40 cellular contexts compared by ENCODE assay signal in the genomic region with DNA sequence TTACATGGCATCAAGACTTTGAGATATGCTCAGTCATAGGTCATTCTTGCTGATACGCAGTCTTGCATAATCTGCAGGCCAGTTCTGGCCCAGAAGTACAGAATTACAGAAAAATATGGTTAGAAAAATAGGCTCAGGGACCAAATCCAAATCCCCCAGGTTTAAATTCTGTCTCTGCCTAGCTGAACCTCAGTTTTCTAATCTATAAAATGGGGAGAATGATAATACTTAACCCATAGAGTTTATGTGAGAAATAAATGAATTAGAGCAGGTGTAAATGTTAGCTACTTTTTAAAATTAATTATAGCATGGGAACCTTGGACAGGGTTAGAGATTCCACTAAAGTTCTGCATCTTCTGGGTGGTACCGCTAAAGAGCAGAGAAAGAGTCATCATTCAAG. TPM values are rescaled to one million over a fixed set of nuclear protein-coding genes. Genes with fewer than 3 reads are reported as not detected.
"Had no signal": no experiment of that assay in that cellular context is flagged by ENCODE, and none has a peak within 500 bp of the region (broad histone marks: within the 10 kb centered on the region; RNA-seq: fewer than 3 reads in every experiment).

No MANE protein-coding gene starts in this region.

- H3K9me3 Mint-ChIP-seq: activated naive CD4-positive, alpha-beta T cell treated with anti-CD3 and anti-CD28 coated beads, Interleukin-2, amount 10 ng/mL, durations not matched to agents 7 days and 5 days; activated naive CD8-positive, alpha-beta T cell treated with anti-CD3 and anti-CD28 coated beads for 36 hours; activated naive CD8-positive, alpha-beta T cell treated with anti-CD3 and anti-CD28 coated beads, Interleukin-2, amount 10 ng/mL, durations not matched to agents 7 days and 5 days; activated T-helper 2 cell treated with anti-CD3 and anti-CD28 coated beads, Interferon-gamma antibody, Interleukin-2, Interleukin-4, amounts not matched to agents 10 μg/mL and 5 μg/mL and 100 μg/mL, durations not matched to agents 14 hours and 24 hours and 36 hours had no signal

- DNase-seq: activated effector memory CD4-positive, alpha-beta T cell treated with anti-CD3 and anti-CD28 coated beads, Interleukin-2, amount 50 U/mL, for 16 hours; activated effector memory CD4-positive, alpha-beta T cell treated with Interleukin-2 at 50 U/mL for 16 hours; activated gamma-delta T cell; activated gamma-delta T cell treated with Interleukin-2 at 50 U/mL for 16 hours; activated naive CD4-positive, alpha-beta T cell; activated naive CD4-positive, alpha-beta T cell treated with anti-CD3 and anti-CD28 coated beads for 36 hours; activated naive CD4-positive, alpha-beta T cell treated with anti-CD3 and anti-CD28 coated beads, Interleukin-2, amount 10 ng/mL, durations not matched to agents 7 days and 5 days; activated naive CD4-positive, alpha-beta T cell treated with anti-CD3 and anti-CD28 coated beads, Interleukin-2, amount 50 U/mL, for 16 hours; activated naive CD4-positive, alpha-beta T cell treated with Interleukin-2 at 50 U/mL for 16 hours; activated naive CD8-positive, alpha-beta T cell treated with anti-CD3 and anti-CD28 coated beads for 36 hours; activated naive CD8-positive, alpha-beta T cell treated with anti-CD3 and anti-CD28 coated beads, Interleukin-2, amount 10 ng/mL, durations not matched to agents 7 days and 5 days; activated naive CD8-positive, alpha-beta T cell treated with anti-CD3 and anti-CD28 coated beads, Interleukin-2, amount 50 U/mL, for 24 hours; activated T-cell treated with anti-CD3 and anti-CD28 coated beads, Interleukin-2, amount 50 U/mL, for 1 hour; activated T-cell treated with anti-CD3 and anti-CD28 coated beads, Interleukin-2, amount 50 U/mL, for 24 hours; activated T-cell treated with anti-CD3 and anti-CD28 coated beads, Interleukin-2, amount 50 U/mL, for 4 hours; activated T-cell treated with anti-CD3 and anti-CD28 coated beads, Interleukin-2, amount 50 U/mL, for 48 hours; activated T-cell treated with anti-CD3 and anti-CD28 coated beads, Interleukin-2, amount 50 U/mL, for 72 hours; adrenal gland; amniotic stem cell; amygdala; anterior cingulate cortex; aorta; body of pancreas; brain microvascular endothelial cell; caudate nucleus; central memory CD4-positive, alpha-beta T cell; cerebellar nuclear complex had no signal

- H3K4me1 ChIP-seq: adrenal gland, ascending aorta, body of pancreas, breast epithelium had no signal

- ATAC-seq: activated naive CD4-positive, alpha-beta T cell treated with anti-CD3 and anti-CD28 coated beads, Interleukin-2, amount 50 U/mL, for 72 hours; activated naive CD8-positive, alpha-beta T cell treated with anti-CD3 and anti-CD28 coated beads, Interleukin-2, amount 50 U/mL, for 24 hours; activated T-cell treated with anti-CD3 and anti-CD28 coated beads, Interleukin-2, amount 50 U/mL, for 4 hours; activated T-cell treated with anti-CD3 and anti-CD28 coated beads, Interleukin-2, amount 50 U/mL, for 72 hours; activated T-helper 17 cell treated with anti-CD3 and anti-CD28 coated beads, Interleukin-2, amount 50 U/mL, for 72 hours; body of pancreas had no signal

- FAIRE-seq: astrocyte, bronchial epithelial cell had no signal

- H3K36me3 ChIP-seq: adrenal gland, ascending aorta, brain microvascular endothelial cell, breast epithelium, cardiac muscle cell had no signal

- H3K27me3 ChIP-seq: adrenal gland, ascending aorta, body of pancreas, brain microvascular endothelial cell, breast epithelium, cardiac muscle cell had no signal

- H3K4me3 ChIP-seq: adrenal gland, ascending aorta, body of pancreas, breast epithelium, cardiac muscle cell had no signal

- H3K27ac ChIP-seq: adrenal gland, ascending aorta, body of pancreas, brain microvascular endothelial cell, breast epithelium, cardiac muscle cell had no signal

- H3K27me3 Mint-ChIP-seq: activated naive CD4-positive, alpha-beta T cell treated with anti-CD3 and anti-CD28 coated beads, Interleukin-2, amount 10 ng/mL, durations not matched to agents 7 days and 5 days; activated naive CD4-positive, alpha-beta T cell treated with anti-CD3 and anti-CD28 coated beads, Interleukin-2, amount 50 U/mL, for 24 hours; activated naive CD8-positive, alpha-beta T cell; activated naive CD8-positive, alpha-beta T cell treated with anti-CD3 and anti-CD28 coated beads for 36 hours had no signal

- H3K4me3 Mint-ChIP-seq: activated naive CD4-positive, alpha-beta T cell treated with anti-CD3 and anti-CD28 coated beads for 36 hours; activated naive CD4-positive, alpha-beta T cell treated with anti-CD3 and anti-CD28 coated beads, Interleukin-2, amount 10 ng/mL, durations not matched to agents 7 days and 5 days; activated naive CD4-positive, alpha-beta T cell treated with anti-CD3 and anti-CD28 coated beads, Interleukin-2, amount 50 U/mL, for 24 hours; activated naive CD8-positive, alpha-beta T cell; activated naive CD8-positive, alpha-beta T cell treated with anti-CD3 and anti-CD28 coated beads for 36 hours; activated naive CD8-positive, alpha-beta T cell treated with anti-CD3 and anti-CD28 coated beads, Interleukin-2, amount 10 ng/mL, durations not matched to agents 7 days and 5 days; activated naive CD8-positive, alpha-beta T cell treated with anti-CD3 and anti-CD28 coated beads, Interleukin-2, amount 50 U/mL, for 24 hours; activated T-cell treated with anti-CD3 and anti-CD28 coated beads, Interleukin-2, amount 50 U/mL, for 24 hours; activated T-cell treated with anti-CD3 and anti-CD28 coated beads, Interleukin-2, amount 50 U/mL, for 4 hours; activated T-cell treated with anti-CD3 and anti-CD28 coated beads, Interleukin-2, amount 50 U/mL, for 72 hours; activated T-helper 1 cell treated with anti-CD3 and anti-CD28 coated beads, Interleukin-12 subunit alpha, Interleukin-12 subunit beta, Interleukin-2, Interleukin-4 antibody, amounts not matched to agents 30 ng/mL and 10 ng/mL and 1 ng/mL, durations not matched to agents 14 hours and 24 hours and 36 hours; activated T-helper 17 cell treated with anti-CD3 and anti-CD28 coated beads, Interleukin-2, amount 50 U/mL, for 72 hours; brain; central memory CD8-positive, alpha-beta T cell had no signal

- H3K27ac Mint-ChIP-seq: activated naive CD4-positive, alpha-beta T cell treated with anti-CD3 and anti-CD28 coated beads for 36 hours; activated naive CD4-positive, alpha-beta T cell treated with anti-CD3 and anti-CD28 coated beads, Interleukin-2, amount 10 ng/mL, durations not matched to agents 7 days and 5 days; activated naive CD4-positive, alpha-beta T cell treated with anti-CD3 and anti-CD28 coated beads, Interleukin-2, amount 50 U/mL, for 24 hours; activated naive CD4-positive, alpha-beta T cell treated with anti-CD3 and anti-CD28 coated beads, Interleukin-2, amount 50 U/mL, for 72 hours; activated naive CD8-positive, alpha-beta T cell; activated naive CD8-positive, alpha-beta T cell treated with anti-CD3 and anti-CD28 coated beads for 36 hours; activated naive CD8-positive, alpha-beta T cell treated with anti-CD3 and anti-CD28 coated beads, Interleukin-2, amount 10 ng/mL, durations not matched to agents 7 days and 5 days; activated naive CD8-positive, alpha-beta T cell treated with anti-CD3 and anti-CD28 coated beads, Interleukin-2, amount 50 U/mL, for 24 hours; activated T-cell treated with anti-CD3 and anti-CD28 coated beads, Interleukin-2, amount 50 U/mL, for 24 hours; activated T-cell treated with anti-CD3 and anti-CD28 coated beads, Interleukin-2, amount 50 U/mL, for 72 hours; activated T-helper 1 cell treated with anti-CD3 and anti-CD28 coated beads, Interleukin-12 subunit alpha, Interleukin-12 subunit beta, Interleukin-2, Interleukin-4 antibody, amounts not matched to agents 30 ng/mL and 10 ng/mL and 1 ng/mL, durations not matched to agents 14 hours and 24 hours and 36 hours; activated T-helper 17 cell treated with anti-CD3 and anti-CD28 coated beads, Interleukin-2, amount 50 U/mL, for 72 hours; activated T-helper 2 cell treated with anti-CD3 and anti-CD28 coated beads, Interferon-gamma antibody, Interleukin-2, Interleukin-4, amounts not matched to agents 10 μg/mL and 5 μg/mL and 100 μg/mL, durations not matched to agents 14 hours and 24 hours and 36 hours had no signal

- H3K9me3 ChIP-seq: adrenal gland, ascending aorta, body of pancreas, breast epithelium had no signal

- H3K4me1 Mint-ChIP-seq: activated naive CD4-positive, alpha-beta T cell treated with anti-CD3 and anti-CD28 coated beads, Interleukin-2, amount 10 ng/mL, durations not matched to agents 7 days and 5 days; activated naive CD4-positive, alpha-beta T cell treated with anti-CD3 and anti-CD28 coated beads, Interleukin-2, amount 50 U/mL, for 24 hours; activated naive CD8-positive, alpha-beta T cell treated with anti-CD3 and anti-CD28 coated beads for 36 hours; activated naive CD8-positive, alpha-beta T cell treated with anti-CD3 and anti-CD28 coated beads, Interleukin-2, amount 10 ng/mL, durations not matched to agents 7 days and 5 days; activated naive CD8-positive, alpha-beta T cell treated with anti-CD3 and anti-CD28 coated beads, Interleukin-2, amount 50 U/mL, for 24 hours; activated T-helper 17 cell treated with anti-CD3 and anti-CD28 coated beads, Interleukin-2, amount 50 U/mL, for 72 hours; central memory CD8-positive, alpha-beta T cell had no signal

- H3K36me3 Mint-ChIP-seq: activated naive CD4-positive, alpha-beta T cell treated with anti-CD3 and anti-CD28 coated beads, Interleukin-2, amount 10 ng/mL, durations not matched to agents 7 days and 5 days; activated naive CD4-positive, alpha-beta T cell treated with anti-CD3 and anti-CD28 coated beads, Interleukin-2, amount 50 U/mL, for 24 hours; activated naive CD4-positive, alpha-beta T cell treated with anti-CD3 and anti-CD28 coated beads, Interleukin-2, amount 50 U/mL, for 72 hours; activated naive CD8-positive, alpha-beta T cell; activated naive CD8-positive, alpha-beta T cell treated with anti-CD3 and anti-CD28 coated beads for 36 hours; activated naive CD8-positive, alpha-beta T cell treated with anti-CD3 and anti-CD28 coated beads, Interleukin-2, amount 10 ng/mL, durations not matched to agents 7 days and 5 days; brain had no signal

RNA-seq across cellular contexts. Expression of gene FAM181B, which starts 52.3 kb away (rescaled TPM):
- total RNA-seq: activated naive CD4-positive, alpha-beta T cell treated with anti-CD3 and anti-CD28 coated beads for 36 hours; activated naive CD4-positive, alpha-beta T cell treated with anti-CD3 and anti-CD28 coated beads, Interleukin-2, amount 50 U/mL, for 72 hours; activated naive CD8-positive, alpha-beta T cell treated with anti-CD3 and anti-CD28 coated beads for 36 hours; activated naive CD8-positive, alpha-beta T cell treated with anti-CD3 and anti-CD28 coated beads, Interleukin-2, amount 10 ng/mL, durations not matched to agents 7 days and 5 days; activated T-cell treated with anti-CD3 and anti-CD28 coated beads, Interleukin-2, amount 50 U/mL, for 4 hours; activated T-cell treated with anti-CD3 and anti-CD28 coated beads, Interleukin-2, amount 50 U/mL, for 72 hours; activated T-helper 1 cell treated with anti-CD3 and anti-CD28 coated beads, Interleukin-12 subunit alpha, Interleukin-12 subunit beta, Interleukin-2, Interleukin-4 antibody, amounts not matched to agents 30 ng/mL and 10 ng/mL and 1 ng/mL, durations not matched to agents 14 hours and 24 hours and 36 hours; activated T-helper 17 cell treated with anti-CD3 and anti-CD28 coated beads, Interleukin-2, amount 50 U/mL, for 72 hours; activated T-helper 2 cell treated with anti-CD3 and anti-CD28 coated beads, Interferon-gamma antibody, Interleukin-2, Interleukin-4, amounts not matched to agents 10 μg/mL and 5 μg/mL and 100 μg/mL, durations not matched to agents 14 hours and 24 hours and 36 hours; ascending aorta had no signal
